ENCODE assay signal across 11 cellular contexts in genomic region chr10:108902491-108903250, GRCh38.
DNase-seq lines count a peak whose midpoint lies in the region; ATAC-seq, FAIRE-seq and TF ChIP-seq lines count a peak whose summit lies in the region.
"Had no signal": no experiment of that assay in that cellular context is flagged by ENCODE, and none has a peak within 500 bp of the region (broad histone marks: within the 10 kb centered on the region; RNA-seq: fewer than 3 reads in every experiment).

No MANE protein-coding gene starts in this region.

- no peak overlapping the region for H3K4me2 ChIP-seq in OCI-LY1 (ENCODE audit: low read length)

- no peak overlapping the region for H3K4me3 Mint-ChIP-seq in T-helper 2 cell treated with Interferon-gamma antibody and Interleukin-4, amounts not matched to agents 5 μg/mL and 100 μg/mL, for 36 hours
- H3K4me3 Mint-ChIP-seq: activated T-helper 1 cell treated with anti-CD3 and anti-CD28 coated beads, Interleukin-12 subunit alpha, Interleukin-12 subunit beta, Interleukin-2, Interleukin-4 antibody, amounts not matched to agents 30 ng/mL and 10 ng/mL and 1 ng/mL, durations not matched to agents 14 hours and 24 hours and 36 hours had no signal

- no peak overlapping the region for H3K27ac Mint-ChIP-seq in T-helper 2 cell treated with Interferon-gamma antibody and Interleukin-4, amounts not matched to agents 5 μg/mL and 100 μg/mL, for 36 hours
- H3K27ac Mint-ChIP-seq: activated T-helper 1 cell treated with anti-CD3 and anti-CD28 coated beads, Interleukin-12 subunit alpha, Interleukin-12 subunit beta, Interleukin-2, Interleukin-4 antibody, amounts not matched to agents 30 ng/mL and 10 ng/mL and 1 ng/mL, durations not matched to agents 14 hours and 24 hours and 36 hours had no signal

- no peaks in the 10 kb centered on the region for H4K20me1 ChIP-seq in OCI-LY1 (ENCODE audit: insufficient read depth, low read length)

- peak; percentile 52 for ATAC-seq in GM19397 (IDR thresholded peaks at IDR 0.05; ENCODE audit: unreplicated experiment)
- ATAC-seq in HG02885 (IDR thresholded peaks at IDR 0.05; ENCODE audit: poor library complexity, unreplicated experiment): peak; percentile 69
- no peak for ATAC-seq in HG03108 (IDR thresholded peaks at IDR 0.05; ENCODE audit: unreplicated experiment)
- ATAC-seq: Right ventricle myocardium inferior had no signal

- DNase-seq in GM12865 (ENCODE audit: low read depth) (peak; percentile 6), NCI-H128 (lab: John Stamatoyannopoulos, UW; ENCODE audit: unreplicated experiment) (no peak), kidney (no peak)
- no peak for DNase-seq in T-helper 2 cell treated with Interferon-gamma antibody and Interleukin-4, amounts not matched to agents 5 μg/mL and 100 μg/mL, for 36 hours (ENCODE audit: low spot score)
- DNase-seq: DND-41 had no signal

- H2AFZ ChIP-seq in OCI-LY1 (ENCODE audit: low read length): peak overlapping the region; percentile 59; the same call in 1 of the 2 replicates

- no peaks in the 10 kb centered on the region for H3K27me3 ChIP-seq in OCI-LY1 (ENCODE audit: insufficient read depth, low read length)

- no peaks in the 10 kb centered on the region for H3K9me3 ChIP-seq in OCI-LY1 (ENCODE audit: low read length)
- H3K9me3 ChIP-seq in kidney (ENCODE audit: control insufficient read depth in 1 of 2, low read length in 2 of 2): no peaks in the 10 kb centered on the region

- H3K4me3 ChIP-seq in GM12865 (ENCODE audit: low read depth, low read length): no peak overlapping the region
- H3K4me3 ChIP-seq in OCI-LY1 (ENCODE audit: low read depth, low read length, poor library complexity, severe bottlenecking): no peak overlapping the region
- no peak overlapping the region for H3K4me3 ChIP-seq in kidney (ENCODE audit: low read length in 2 of 2)

- no peaks in the 10 kb centered on the region for H3K27me3 Mint-ChIP-seq in T-helper 2 cell treated with Interferon-gamma antibody and Interleukin-4, amounts not matched to agents 5 μg/mL and 100 μg/mL, for 36 hours (ENCODE audit: low read depth)

- no peaks in the 10 kb centered on the region for H3K9me2 ChIP-seq in OCI-LY1 (ENCODE audit: low read depth, low read length)

- TF ChIP-seq CTCF in GM12865 (IDR thresholded peaks at IDR 0.05; ENCODE audit: insufficient read depth, low read depth, low read length, missing control alignments) (no peak), OCI-LY1 (IDR thresholded peaks at IDR 0.05; ENCODE audit: low read length) (no peak), kidney (IDR thresholded peaks at IDR 0.05; ENCODE audit: borderline replicate concordance, extremely low read depth, insufficient read depth) (no peak)

- FAIRE-seq in kidney (lab: Jason Lieb, UNC): no peak

- H3K9ac ChIP-seq in OCI-LY1 (ENCODE audit: low read length): no peak overlapping the region
- H3K9ac ChIP-seq in kidney (ENCODE audit: low read length in 2 of 2): no peak overlapping the region

- intact Hi-C loops in kidney (cut with DNase I): no loop called here

- H3K79me2 ChIP-seq in OCI-LY1 (ENCODE audit: insufficient read depth, low read length): no peaks in the 10 kb centered on the region

- H3K36me3 Mint-ChIP-seq in T-helper 2 cell treated with Interferon-gamma antibody and Interleukin-4, amounts not matched to agents 5 μg/mL and 100 μg/mL, for 36 hours (ENCODE audit: low read depth): no peaks in the 10 kb centered on the region

- H3K9me3 Mint-ChIP-seq in T-helper 2 cell treated with Interferon-gamma antibody and Interleukin-4, amounts not matched to agents 5 μg/mL and 100 μg/mL, for 36 hours: peaks cover 9% of the 10 kb centered on the region
- H3K9me3 Mint-ChIP-seq: activated T-helper 1 cell treated with anti-CD3 and anti-CD28 coated beads, Interleukin-12 subunit alpha, Interleukin-12 subunit beta, Interleukin-2, Interleukin-4 antibody, amounts not matched to agents 30 ng/mL and 10 ng/mL and 1 ng/mL, durations not matched to agents 14 hours and 24 hours and 36 hours had no signal

- H3K36me3 ChIP-seq in OCI-LY1 (ENCODE audit: insufficient read depth, low read length): no peaks in the 10 kb centered on the region
- no peaks in the 10 kb centered on the region for H3K36me3 ChIP-seq in kidney (ENCODE audit: control insufficient read depth in 1 of 2, insufficient read depth in 2 of 2, low read length in 2 of 2)

- H3K4me1 Mint-ChIP-seq in T-helper 2 cell treated with Interferon-gamma antibody and Interleukin-4, amounts not matched to agents 5 μg/mL and 100 μg/mL, for 36 hours (ENCODE audit: low read depth): no peaks in the 10 kb centered on the region

- H3F3A ChIP-seq in OCI-LY1 (ENCODE audit: insufficient read depth, low read length): no peaks in the 10 kb centered on the region

- no peak overlapping the region for H3K27ac ChIP-seq in OCI-LY1 (ENCODE audit: low read depth, low read length, poor library complexity, severe bottlenecking)
- H3K27ac ChIP-seq in kidney (ENCODE audit: low read depth in 2 of 2, low read length in 2 of 2): no peak overlapping the region

- H3K4me1 ChIP-seq in OCI-LY1 (ENCODE audit: insufficient read depth, low read length, severe bottlenecking) (peaks cover 13% of the 10 kb centered on the region), kidney (ENCODE audit: control insufficient read depth in 1 of 2, insufficient read depth in 1 of 2, low read depth in 1 of 2, low read length in 2 of 2) (no peaks in the 10 kb centered on the region)
